ENCODE assay signal across 8 cellular contexts in the genomic region with DNA sequence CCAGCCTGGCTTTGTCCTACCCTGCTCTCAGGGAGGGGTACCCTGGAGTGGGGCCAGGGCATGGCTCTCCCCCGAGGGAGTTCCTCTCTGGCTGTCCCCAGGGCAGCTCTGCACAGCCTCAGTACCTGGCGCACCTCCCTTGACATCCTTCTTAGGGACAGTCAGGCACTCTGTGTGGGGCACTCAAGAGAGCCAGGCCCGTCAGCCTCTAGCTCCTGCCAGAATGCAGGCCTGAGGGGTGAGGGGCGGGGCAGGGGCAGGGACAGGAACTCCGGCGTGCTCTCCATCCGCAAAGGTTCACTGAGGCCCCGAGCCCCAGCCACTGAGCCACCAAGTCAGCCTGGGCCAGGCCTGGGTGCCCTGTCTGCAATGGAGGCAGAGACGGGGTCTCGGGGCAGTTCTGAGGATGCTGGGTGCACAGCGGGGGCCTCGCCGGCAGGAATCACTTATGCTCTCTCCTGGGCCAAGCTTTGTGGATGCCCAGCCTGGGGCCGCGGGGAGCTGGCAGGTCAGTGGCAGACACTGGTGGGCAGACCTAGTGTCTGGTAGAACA. TPM values are rescaled to one million over a fixed set of nuclear protein-coding genes. Genes with fewer than 3 reads are reported as not detected.
DNase-seq lines count a peak whose midpoint lies in the region; ATAC-seq and TF ChIP-seq lines count a peak whose summit lies in the region.

No MANE protein-coding gene starts in this region.

- intact Hi-C loops in OCI-LY7 (cut with micrococcal nuclease; ENCODE audit: unreplicated experiment), result loop anchor here (1.0 to 2.0 kb wide), 2 partner anchors 10 to 81 kb away; partner anchors contain the start of genes EIF4H and LIMK1

- H3K9ac ChIP-seq in fibroblast of lung (ENCODE audit: insufficient read depth, low read length), result peak overlapping the region; percentile 46

- DNase-seq in CD4-positive, CD25-positive, alpha-beta regulatory T cell, result peak in 1 of 3 donors; percentile 15
- peak; percentile 50 for DNase-seq in OCI-LY7 (ENCODE audit: low spot score)
- DNase-seq in fibroblast of lung (ENCODE audit: low read depth in 2 of 2), result no peak
- DNase-seq in stimulated activated effector memory CD8-positive, alpha-beta T cell treated with anti-CD3 and anti-CD28 coated beads, Interleukin-12 subunit alpha, Interleukin-12 subunit beta, amount 100 ng/mL, for 72 hours (ENCODE audit: low spot score in 2 of 2), result peak in 1 of 2 donors; percentile 88
- no peak for DNase-seq in HUDEP-2 (lab: John Stamatoyannopoulos, UW; ENCODE audit: unreplicated experiment in 76 of 76)
- DNase-seq in SW 1271 (lab: John Stamatoyannopoulos, UW), result no peak
- no peak for DNase-seq in DMS 273 (lab: John Stamatoyannopoulos, UW; ENCODE audit: unreplicated experiment)

- CTCF ChIA-PET in OCI-LY7 (lab: Charles Lee; ENCODE audit: unreplicated experiment), result interaction anchor here (0.5 to 0.6 kb wide), 2 partner anchors 9 to 243 kb away, joined by 3 to 4 read pairs; no protein-coding TSS in a partner anchor

- no TSS peak for BruUV-seq in OCI-LY7 (replicated peaks; lab: Mats Ljungman, UMichigan)

- H3K4me1 ChIP-seq in CD4-positive, CD25-positive, alpha-beta regulatory T cell (ENCODE audit: control insufficient read depth, insufficient read depth, low read length, poor library complexity, severe bottlenecking), result peaks cover 29% of the 10 kb centered on the region
- H3K4me1 ChIP-seq in OCI-LY7 (ENCODE audit: insufficient read depth, low read length, poor library complexity, severe bottlenecking) (peaks cover 52% of the 10 kb centered on the region), fibroblast of lung (ENCODE audit: control insufficient read depth, extremely low read depth, insufficient read depth, low read length) (peaks cover 27% of the 10 kb centered on the region)

- H3K79me2 ChIP-seq in OCI-LY7 (ENCODE audit: insufficient read depth, low read depth, low read length) (peaks cover 14% of the 10 kb centered on the region; the same call in 1 of the 2 replicates), fibroblast of lung (ENCODE audit: control insufficient read depth, insufficient read depth, low read length) (peaks cover 3% of the 10 kb centered on the region)

- H3K27me3 Mint-ChIP-seq in CD4-positive, CD25-positive, alpha-beta regulatory T cell, result no peaks in the 10 kb centered on the region

- H3K4me3 ChIP-seq in CD4-positive, CD25-positive, alpha-beta regulatory T cell (ENCODE audit: low read depth, low read length), result peak overlapping the region; percentile 76
- peak overlapping the region; percentile 73 for H3K4me3 ChIP-seq in OCI-LY7 (ENCODE audit: low read depth, low read length, poor library complexity, severe bottlenecking)
- no peak overlapping the region for H3K4me3 ChIP-seq in fibroblast of lung (replicated peaks in 1 of 4; ENCODE audit: control extremely low read depth in 1 of 4, insufficient read depth in 1 of 4, low read depth in 3 of 4, low read length in 4 of 4)

- H3K27ac ChIP-seq in CD4-positive, CD25-positive, alpha-beta regulatory T cell (ENCODE audit: insufficient read depth, low read length, poor library complexity, severe bottlenecking), result peak overlapping the region; percentile 78
- H3K27ac ChIP-seq in OCI-LY7 (ENCODE audit: low read depth, low read length, poor library complexity, severe bottlenecking) (peak overlapping the region; percentile 85), fibroblast of lung (ENCODE audit: insufficient read depth, low read length) (peak overlapping the region; percentile 82)

- peaks cover 15% of the 10 kb centered on the region for H3K36me3 Mint-ChIP-seq in CD4-positive, CD25-positive, alpha-beta regulatory T cell
- H3K36me3 Mint-ChIP-seq in stimulated activated effector memory CD8-positive, alpha-beta T cell treated with anti-CD3 and anti-CD28 coated beads, Interleukin-12 subunit alpha, Interleukin-12 subunit beta, amount 100 ng/mL, for 72 hours, result peaks cover 32% of the 10 kb centered on the region

- H3K4me2 ChIP-seq in OCI-LY7 (ENCODE audit: low read length) (peak overlapping the region; percentile 99), fibroblast of lung (ENCODE audit: extremely low read depth, insufficient read depth, low read length) (peak overlapping the region; percentile 59)

- peak; percentile 5 to 20 for ATAC-seq in CD4-positive, CD25-positive, alpha-beta regulatory T cell (ENCODE audit: low read depth in 2 of 2)
- ATAC-seq in GM21390 (IDR thresholded peaks at IDR 0.05; ENCODE audit: unreplicated experiment), result peak; percentile 2
- ATAC-seq in stimulated activated effector memory CD8-positive, alpha-beta T cell treated with anti-CD3 and anti-CD28 coated beads, Interleukin-12 subunit alpha, Interleukin-12 subunit beta, amount 100 ng/mL, for 72 hours, result peak; percentile 55

- H3K4me3 Mint-ChIP-seq in CD4-positive, CD25-positive, alpha-beta regulatory T cell, result peak overlapping the region; percentile 88 to 94 (median 89)
- peak overlapping the region; percentile 80 for H3K4me3 Mint-ChIP-seq in stimulated activated effector memory CD8-positive, alpha-beta T cell treated with anti-CD3 and anti-CD28 coated beads, Interleukin-12 subunit alpha, Interleukin-12 subunit beta, amount 100 ng/mL, for 72 hours

- no peaks in the 10 kb centered on the region for H4K20me1 ChIP-seq in OCI-LY7 (ENCODE audit: insufficient read depth, low read length)
- H4K20me1 ChIP-seq in fibroblast of lung (ENCODE audit: control insufficient read depth, extremely low read depth, insufficient read depth, low read length), result no peaks in the 10 kb centered on the region

- H3K27me3 ChIP-seq in CD4-positive, CD25-positive, alpha-beta regulatory T cell (ENCODE audit: control insufficient read depth, insufficient read depth, low read length), result no peaks in the 10 kb centered on the region
- no peaks in the 10 kb centered on the region for H3K27me3 ChIP-seq in fibroblast of lung (ENCODE audit: control insufficient read depth, insufficient read depth, low read length)

- H3K4me1 Mint-ChIP-seq in CD4-positive, CD25-positive, alpha-beta regulatory T cell, result peaks cover 0 to 30% (median 5%) of the 10 kb centered on the region in 4 donors
- H3K4me1 Mint-ChIP-seq in stimulated activated effector memory CD8-positive, alpha-beta T cell treated with anti-CD3 and anti-CD28 coated beads, Interleukin-12 subunit alpha, Interleukin-12 subunit beta, amount 100 ng/mL, for 72 hours, result peaks cover 40% of the 10 kb centered on the region

- H3K9me3 Mint-ChIP-seq in CD4-positive, CD25-positive, alpha-beta regulatory T cell, result no peaks in the 10 kb centered on the region
- no peaks in the 10 kb centered on the region for H3K9me3 Mint-ChIP-seq in stimulated activated effector memory CD8-positive, alpha-beta T cell treated with anti-CD3 and anti-CD28 coated beads, Interleukin-12 subunit alpha, Interleukin-12 subunit beta, amount 100 ng/mL, for 72 hours

- POLR2A ChIA-PET in OCI-LY7 (lab: Charles Lee), result interaction anchor here (0.8 to 2.4 kb wide), 4 partner anchors 9 to 85 kb away, joined by 3 to 12 read pairs (median 6); partner anchors contain the start of gene LIMK1

- no peaks in the 10 kb centered on the region for H3K9me2 ChIP-seq in OCI-LY7 (ENCODE audit: insufficient read depth, low read length)

- H2AFZ ChIP-seq in OCI-LY7 (ENCODE audit: low read length) (no peak overlapping the region; the same call in 1 of the 2 replicates), fibroblast of lung (ENCODE audit: low read length) (no peak overlapping the region)

- no peaks in the 10 kb centered on the region for H3K36me3 ChIP-seq in CD4-positive, CD25-positive, alpha-beta regulatory T cell (ENCODE audit: control insufficient read depth, insufficient read depth, low read length)
- H3K36me3 ChIP-seq in OCI-LY7 (ENCODE audit: insufficient read depth, low read length) (peaks cover 32% of the 10 kb centered on the region), fibroblast of lung (ENCODE audit: control insufficient read depth, insufficient read depth, low read length) (peaks cover 11% of the 10 kb centered on the region)

- no peaks in the 10 kb centered on the region for H3K9me3 ChIP-seq in CD4-positive, CD25-positive, alpha-beta regulatory T cell (ENCODE audit: control insufficient read depth in 2 of 2, low read length in 2 of 2)
- H3K9me3 ChIP-seq in OCI-LY7 (ENCODE audit: low read length), result peaks cover 14% of the 10 kb centered on the region; the same call in 1 of the 2 replicates
- H3K9me3 ChIP-seq in fibroblast of lung (ENCODE audit: control insufficient read depth, insufficient read depth, low read depth, low read length), result no peaks in the 10 kb centered on the region

- TF ChIP-seq CTCF in OCI-LY7 (conservative IDR thresholded peaks at IDR 0.05; ENCODE audit: low read length), result no peak
- no peak for TF ChIP-seq CTCF in fibroblast of lung (conservative IDR thresholded peaks at IDR 0.05 in 1 of 2, IDR thresholded peaks at IDR 0.05 in 1 of 2; ENCODE audit: low read depth in 1 of 2, low read length in 2 of 2)

- peak overlapping the region; percentile 96 to 97 (median 97) for H3K27ac Mint-ChIP-seq in CD4-positive, CD25-positive, alpha-beta regulatory T cell
- H3K27ac Mint-ChIP-seq in stimulated activated effector memory CD8-positive, alpha-beta T cell treated with anti-CD3 and anti-CD28 coated beads, Interleukin-12 subunit alpha, Interleukin-12 subunit beta, amount 100 ng/mL, for 72 hours, result peak overlapping the region; percentile 94

RNA-seq across cellular contexts. Expression of gene LIMK1, which starts 10.1 kb away (rescaled TPM):
- 14.4 TPM for total RNA-seq in CD4-positive, CD25-positive, alpha-beta regulatory T cell
- polyA plus RNA-seq in CD4-positive, CD25-positive, alpha-beta regulatory T cell, result 1 to 10 TPM; 1.7 to 3.1 (median 2.5) TPM
- 21.9 and 31.7 TPM in 2 replicates for total RNA-seq in OCI-LY7 (2014; rRNA removed; shearing (Covaris generic))
- total RNA-seq in OCI-LY7 (2022), result 59.7 and 67.3 TPM in 2 replicates
- total RNA-seq in fibroblast of lung, result 14.9 and 22.5 TPM in 2 replicates
- 22.5 and 40.2 TPM in 2 replicates for polyA plus RNA-seq in fibroblast of lung
- 31.6 and 53.2 TPM in 2 replicates for polyA plus RNA-seq in fibroblast of lung (2012)
- polyA minus RNA-seq in fibroblast of lung (ENCODE audit: low replicate concordance), result 400 and 624 TPM in 2 replicates

Comparison
In these comparisons a context has a peak if more than half of its experiments do, and no peak if none do; other contexts are left out.
1. ATAC-seq: peak in every context shown above with its lines; median percentile 55 in stimulated activated effector memory CD8-positive, alpha-beta T cell treated with anti-CD3 and anti-CD28 coated beads, Interleukin-12 subunit alpha, Interleukin-12 subunit beta, amount 100 ng/mL, for 72 hours; 12 in CD4-positive, CD25-positive, alpha-beta regulatory T cell; 2 in GM21390.
2. H3K4me3 ChIP-seq: peak in CD4-positive, CD25-positive, alpha-beta regulatory T cell (single experiment) and OCI-LY7 (single experiment); none in fibroblast of lung (0 of 4).
3. Peak in every context shown above with its lines, with median percentiles within 50 percentile points of each other: H3K27ac ChIP-seq.